1 cellular context compared by ENCODE assay signal in the genomic region with DNA sequence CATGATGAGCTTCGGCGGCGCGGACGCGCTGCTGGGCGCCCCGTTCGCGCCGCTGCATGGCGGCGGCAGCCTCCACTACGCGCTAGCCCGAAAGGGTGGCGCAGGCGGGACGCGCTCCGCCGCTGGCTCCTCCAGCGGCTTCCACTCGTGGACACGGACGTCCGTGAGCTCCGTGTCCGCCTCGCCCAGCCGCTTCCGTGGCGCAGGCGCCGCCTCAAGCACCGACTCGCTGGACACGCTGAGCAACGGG.
TF ChIP-seq lines count a peak whose summit lies in the region.

No MANE protein-coding gene starts in this region.

TF ChIP-seq in endothelial cell of umbilical vein, 7 proteins besides CTCF, POLR2A, EP300 and RAD21 (continued from another document):
- no peak for TF ChIP-seq POLR2AphosphoS5 (IDR thresholded peaks at IDR 0.05; ENCODE audit: insufficient read depth, low read depth, low read length)
TF ChIP-seq in endothelial cell of umbilical vein: peak in this region for 1.
